8 cellular contexts compared by ENCODE assay signal in the genomic region with DNA sequence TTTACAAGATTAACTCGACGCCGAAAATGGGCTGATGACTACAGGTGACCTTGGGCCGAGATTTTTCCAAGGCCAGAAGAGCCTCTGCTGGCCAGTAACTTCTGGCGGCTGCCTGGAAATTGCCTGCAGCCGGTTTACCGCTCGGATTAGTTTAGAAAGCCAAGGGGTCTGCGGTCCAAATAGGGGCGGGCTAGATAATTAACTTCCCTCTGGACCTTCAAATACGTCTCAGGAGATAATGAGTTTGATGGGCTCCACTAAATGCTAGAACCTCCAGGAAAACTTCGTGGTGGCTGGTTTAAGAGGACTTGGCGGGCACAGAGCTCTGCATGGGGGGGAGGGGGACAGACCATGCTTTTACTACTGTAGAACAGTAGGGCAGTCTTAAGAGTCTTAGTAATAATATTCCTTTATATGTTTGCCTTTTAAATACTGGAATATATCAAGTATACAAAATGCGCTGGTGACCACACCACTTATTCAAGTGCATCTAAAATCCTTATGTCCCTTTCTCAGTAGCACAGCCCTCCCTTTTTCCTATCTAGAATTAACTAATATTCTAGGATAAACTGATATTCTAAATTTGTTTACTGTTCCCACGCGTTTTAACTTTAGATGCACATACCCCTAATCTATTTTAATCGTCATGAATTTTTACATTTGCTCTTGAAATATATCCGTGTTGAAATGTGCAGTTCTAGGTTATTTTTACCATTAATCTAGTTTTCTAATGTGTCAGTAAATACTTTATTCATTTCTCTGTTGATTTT.
DNase-seq lines count a peak whose midpoint lies in the region; ATAC-seq and TF ChIP-seq lines count a peak whose summit lies in the region.

No MANE protein-coding gene starts in this region.

- peak overlapping the region; percentile 95 for H3K27ac Mint-ChIP-seq in CD4-positive, alpha-beta T cell
- H3K27ac Mint-ChIP-seq in stimulated activated effector memory CD8-positive, alpha-beta T cell treated with anti-CD3 and anti-CD28 coated beads, Interleukin-12 subunit alpha, Interleukin-12 subunit beta, amount 100 ng/mL, for 72 hours: peak overlapping the region; percentile 98

- intact Hi-C loops in CD4-positive, alpha-beta T cell (cut with DNase I, micrococcal nuclease): loop anchor here (5.0 to 10.0 kb wide), 6 partner anchors 825 to 1115 kb away; a partner anchor contains a TSS

- no peak for ATAC-seq in CD4-positive, alpha-beta T cell (ENCODE audit: poor library complexity)
- peak; percentile 12 for ATAC-seq in GM19452 (IDR thresholded peaks at IDR 0.05; ENCODE audit: unreplicated experiment)
- ATAC-seq in stimulated activated effector memory CD8-positive, alpha-beta T cell treated with anti-CD3 and anti-CD28 coated beads, Interleukin-12 subunit alpha, Interleukin-12 subunit beta, amount 100 ng/mL, for 72 hours: peak; percentile 45

- H3K9me3 Mint-ChIP-seq in CD4-positive, alpha-beta T cell: no peaks in the 10 kb centered on the region
- H3K9me3 Mint-ChIP-seq in stimulated activated effector memory CD8-positive, alpha-beta T cell treated with anti-CD3 and anti-CD28 coated beads, Interleukin-12 subunit alpha, Interleukin-12 subunit beta, amount 100 ng/mL, for 72 hours: no peaks in the 10 kb centered on the region

- POLR2A ChIA-PET in CD4-positive, alpha-beta T cell (lab: Charles Lee): interaction anchor here (0.6 to 2.5 kb wide), 16 partner anchors 7 to 1756 kb away, joined by 3 to 15 read pairs (median 4); a partner anchor contains a TSS

- H3K4me1 ChIP-seq in HUES64 (ENCODE audit: insufficient read depth, low read length): peaks cover 43% of the 10 kb centered on the region
- peaks cover 21% of the 10 kb centered on the region for H3K4me1 ChIP-seq in hepatocyte (ENCODE audit: insufficient read depth)

- H2AFZ ChIP-seq in hepatocyte: peak overlapping the region; percentile 34

- no peak for DNase-seq in CD4-positive, alpha-beta T cell
- peak; percentile 53 to 60 for DNase-seq in activated T-cell treated with anti-CD3 and anti-CD28 coated beads, Interleukin-2, amount 50 U/mL, for 48 hours
- DNase-seq in hepatocyte (ENCODE audit: low spot score): peak; percentile 39
- DNase-seq in stimulated activated effector memory CD8-positive, alpha-beta T cell treated with anti-CD3 and anti-CD28 coated beads, Interleukin-12 subunit alpha, Interleukin-12 subunit beta, amount 100 ng/mL, for 72 hours (ENCODE audit: low spot score in 2 of 2): peak in 1 of 2 donors; percentile 65
- no peak for DNase-seq in AG08395 (ENCODE audit: low spot score)
- DNase-seq in dedifferentiated amniotic fluid mesenchymal stem cell (ENCODE audit: extremely low spot score): no peak

- H3K4me3 Mint-ChIP-seq in CD4-positive, alpha-beta T cell: peak overlapping the region; percentile 95
- peak overlapping the region; percentile 89 for H3K4me3 Mint-ChIP-seq in stimulated activated effector memory CD8-positive, alpha-beta T cell treated with anti-CD3 and anti-CD28 coated beads, Interleukin-12 subunit alpha, Interleukin-12 subunit beta, amount 100 ng/mL, for 72 hours

- peaks cover 6% of the 10 kb centered on the region for H3K36me3 Mint-ChIP-seq in CD4-positive, alpha-beta T cell (ENCODE audit: low read depth)
- peaks cover 53% of the 10 kb centered on the region for H3K36me3 Mint-ChIP-seq in stimulated activated effector memory CD8-positive, alpha-beta T cell treated with anti-CD3 and anti-CD28 coated beads, Interleukin-12 subunit alpha, Interleukin-12 subunit beta, amount 100 ng/mL, for 72 hours

- peaks cover 47% of the 10 kb centered on the region for H3K4me1 Mint-ChIP-seq in CD4-positive, alpha-beta T cell (ENCODE audit: low read depth)
- peaks cover 25% of the 10 kb centered on the region for H3K4me1 Mint-ChIP-seq in stimulated activated effector memory CD8-positive, alpha-beta T cell treated with anti-CD3 and anti-CD28 coated beads, Interleukin-12 subunit alpha, Interleukin-12 subunit beta, amount 100 ng/mL, for 72 hours

- peak overlapping the region; percentile 80 for H3K4me2 ChIP-seq in hepatocyte

- no peak for TF ChIP-seq CTCF in CD4-positive, alpha-beta T cell (IDR thresholded peaks at IDR 0.05)
- no peak for TF ChIP-seq CTCF in hepatocyte (IDR thresholded peaks at IDR 0.05; ENCODE audit: poor library complexity)

- peak overlapping the region; percentile 89 for H3K27ac ChIP-seq in CD4-positive, alpha-beta T cell (ENCODE audit: low read depth, low read length)
- H3K27ac ChIP-seq in HUES64 (ENCODE audit: low read depth, low read length) (peak overlapping the region; percentile 96), hepatocyte (peak overlapping the region; percentile 88)

- H3K79me2 ChIP-seq in hepatocyte: peaks cover 75% of the 10 kb centered on the region

- no peaks in the 10 kb centered on the region for H3K9me3 ChIP-seq in CD4-positive, alpha-beta T cell (ENCODE audit: control insufficient read depth, low read length)
- H3K9me3 ChIP-seq in HUES64 (ENCODE audit: insufficient read depth, low read depth, low read length): no peaks in the 10 kb centered on the region
- H3K9me3 ChIP-seq in hepatocyte (ENCODE audit: low read depth): no peaks in the 10 kb centered on the region

- H3K36me3 ChIP-seq in HUES64 (ENCODE audit: insufficient read depth, low read length) (peaks cover 5% of the 10 kb centered on the region; the same call in 1 of the 2 replicates), hepatocyte (replicated peaks; ENCODE audit: insufficient read depth, low read depth) (no peaks in the 10 kb centered on the region)

- H3K27me3 Mint-ChIP-seq in CD4-positive, alpha-beta T cell: no peaks in the 10 kb centered on the region

- no peaks in the 10 kb centered on the region for H3K9me2 ChIP-seq in hepatocyte (replicated peaks; ENCODE audit: insufficient read depth)

- H4K20me1 ChIP-seq in hepatocyte (ENCODE audit: insufficient read depth, poor library complexity, severe bottlenecking): no peaks in the 10 kb centered on the region

- no peaks in the 10 kb centered on the region for H3K27me3 ChIP-seq in CD4-positive, alpha-beta T cell (ENCODE audit: control insufficient read depth, insufficient read depth, low read length)
- no peaks in the 10 kb centered on the region for H3K27me3 ChIP-seq in HUES64 (ENCODE audit: insufficient read depth, low read length)
- no peaks in the 10 kb centered on the region for H3K27me3 ChIP-seq in hepatocyte

- 0% methylated on average over 16 of the region's 18 CpGs for WGBS in HUES64
- 6% methylated on average over 18 of the region's 18 CpGs for WGBS in hepatocyte (ENCODE audit: low lambda C conversion rate, missing lambda C conversion rate)

- peak overlapping the region; percentile 84 for H3K4me3 ChIP-seq in HUES64 (ENCODE audit: low read length)
- peak overlapping the region; percentile 25 for H3K4me3 ChIP-seq in hepatocyte

- H3K9ac ChIP-seq in HUES64 (ENCODE audit: low read depth, low read length): peak overlapping the region; percentile 97

- CTCF ChIA-PET in CD4-positive, alpha-beta T cell (lab: Charles Lee): interaction anchor here (2.1 kb wide), 1 partner anchor 13 kb away, joined by 8 read pairs; no protein-coding TSS in a partner anchor

Comparison
In these comparisons a context has a peak if more than half of its experiments do, and no peak if none do; other contexts are left out.
1. DNase-seq: peak in activated T-cell treated with anti-CD3 and anti-CD28 coated beads, Interleukin-2, amount 50 U/mL, for 48 hours (2 of 2) and hepatocyte (single experiment); none in CD4-positive, alpha-beta T cell (0 of 10), AG08395 (single experiment) and dedifferentiated amniotic fluid mesenchymal stem cell (single experiment).
2. Peak in every context shown above with its lines, with median percentiles within 50 percentile points of each other: H3K27ac ChIP-seq.